ENCODE assay signal across 1 cellular context in the genomic region with DNA sequence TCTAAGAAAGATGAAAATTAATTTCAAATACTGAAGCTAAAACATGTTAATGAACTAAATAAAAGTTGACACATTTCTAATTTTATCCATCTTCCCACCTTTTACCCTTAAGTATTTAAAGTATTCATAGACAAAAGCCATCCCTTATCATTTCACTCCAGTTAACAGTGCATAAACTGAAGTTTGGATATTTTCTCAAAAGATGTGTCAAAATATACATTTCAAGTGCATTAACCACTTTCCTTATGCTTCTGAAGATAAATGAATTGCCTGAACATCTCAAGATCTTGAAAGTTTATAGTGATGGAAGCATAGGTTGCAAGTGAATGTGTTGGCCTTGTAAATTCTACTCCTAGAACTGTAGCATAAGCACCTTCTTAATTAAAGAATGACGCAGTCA.
TF ChIP-seq lines count a peak whose summit lies in the region.

No MANE protein-coding gene starts in this region.

TF ChIP-seq in GM12878, 131 proteins besides CTCF, POLR2A, EP300 and RAD21:
- TF ChIP-seq TCF12 (IDR thresholded peaks at IDR 0.05; ENCODE audit: low read depth, low read length) = no peak
- no peak for TF ChIP-seq NFXL1 (IDR thresholded peaks at IDR 0.05; ENCODE audit: borderline replicate concordance)
- no peak for TF ChIP-seq CBX5 (IDR thresholded peaks at IDR 0.05; ENCODE audit: low read depth)
- no peak for TF ChIP-seq RBBP5 (conservative IDR thresholded peaks at IDR 0.05)
- TF ChIP-seq, protein P1, sequence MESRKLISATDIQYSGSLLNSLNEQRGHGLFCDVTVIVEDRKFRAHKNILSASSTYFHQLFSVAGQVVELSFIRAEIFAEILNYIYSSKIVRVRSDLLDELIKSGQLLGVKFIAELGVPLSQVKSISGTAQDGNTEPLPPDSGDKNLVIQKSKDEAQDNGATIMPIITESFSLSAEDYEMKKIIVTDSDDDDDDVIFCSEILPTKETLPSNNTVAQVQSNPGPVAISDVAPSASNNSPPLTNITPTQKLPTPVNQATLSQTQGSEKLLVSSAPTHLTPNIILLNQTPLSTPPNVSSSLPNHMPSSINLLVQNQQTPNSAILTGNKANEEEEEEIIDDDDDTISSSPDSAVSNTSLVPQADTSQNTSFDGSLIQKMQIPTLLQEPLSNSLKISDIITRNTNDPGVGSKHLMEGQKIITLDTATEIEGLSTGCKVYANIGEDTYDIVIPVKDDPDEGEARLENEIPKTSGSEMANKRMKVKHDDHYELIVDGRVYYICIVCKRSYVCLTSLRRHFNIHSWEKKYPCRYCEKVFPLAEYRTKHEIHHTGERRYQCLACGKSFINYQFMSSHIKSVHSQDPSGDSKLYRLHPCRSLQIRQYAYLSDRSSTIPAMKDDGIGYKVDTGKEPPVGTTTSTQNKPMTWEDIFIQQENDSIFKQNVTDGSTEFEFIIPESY (IDR thresholded peaks at IDR 0.05) = no peak
- no peak for TF ChIP-seq SREBF2 (IDR thresholded peaks at IDR 0.05; ENCODE audit: low read length)
- TF ChIP-seq, protein P2, sequence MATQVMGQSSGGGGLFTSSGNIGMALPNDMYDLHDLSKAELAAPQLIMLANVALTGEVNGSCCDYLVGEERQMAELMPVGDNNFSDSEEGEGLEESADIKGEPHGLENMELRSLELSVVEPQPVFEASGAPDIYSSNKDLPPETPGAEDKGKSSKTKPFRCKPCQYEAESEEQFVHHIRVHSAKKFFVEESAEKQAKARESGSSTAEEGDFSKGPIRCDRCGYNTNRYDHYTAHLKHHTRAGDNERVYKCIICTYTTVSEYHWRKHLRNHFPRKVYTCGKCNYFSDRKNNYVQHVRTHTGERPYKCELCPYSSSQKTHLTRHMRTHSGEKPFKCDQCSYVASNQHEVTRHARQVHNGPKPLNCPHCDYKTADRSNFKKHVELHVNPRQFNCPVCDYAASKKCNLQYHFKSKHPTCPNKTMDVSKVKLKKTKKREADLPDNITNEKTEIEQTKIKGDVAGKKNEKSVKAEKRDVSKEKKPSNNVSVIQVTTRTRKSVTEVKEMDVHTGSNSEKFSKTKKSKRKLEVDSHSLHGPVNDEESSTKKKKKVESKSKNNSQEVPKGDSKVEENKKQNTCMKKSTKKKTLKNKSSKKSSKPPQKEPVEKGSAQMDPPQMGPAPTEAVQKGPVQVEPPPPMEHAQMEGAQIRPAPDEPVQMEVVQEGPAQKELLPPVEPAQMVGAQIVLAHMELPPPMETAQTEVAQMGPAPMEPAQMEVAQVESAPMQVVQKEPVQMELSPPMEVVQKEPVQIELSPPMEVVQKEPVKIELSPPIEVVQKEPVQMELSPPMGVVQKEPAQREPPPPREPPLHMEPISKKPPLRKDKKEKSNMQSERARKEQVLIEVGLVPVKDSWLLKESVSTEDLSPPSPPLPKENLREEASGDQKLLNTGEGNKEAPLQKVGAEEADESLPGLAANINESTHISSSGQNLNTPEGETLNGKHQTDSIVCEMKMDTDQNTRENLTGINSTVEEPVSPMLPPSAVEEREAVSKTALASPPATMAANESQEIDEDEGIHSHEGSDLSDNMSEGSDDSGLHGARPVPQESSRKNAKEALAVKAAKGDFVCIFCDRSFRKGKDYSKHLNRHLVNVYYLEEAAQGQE (IDR thresholded peaks at IDR 0.05; ENCODE audit: low read depth, low read length) = no peak
